In genomic region chr11:68038226-68038717, GRCh38 we compare ENCODE assay signal across 8 cellular contexts. TPM values are rescaled to one million over a fixed set of nuclear protein-coding genes. Genes with fewer than 3 reads are reported as not detected.
DNase-seq lines count a peak whose midpoint lies in the region; FAIRE-seq and TF ChIP-seq lines count a peak whose summit lies in the region.

No MANE protein-coding gene starts in this region.

- peak overlapping the region; percentile 95 for H3K4me3 Mint-ChIP-seq in T-helper 2 cell treated with Interferon-gamma antibody and Interleukin-4, amounts not matched to agents 5 μg/mL and 100 μg/mL, for 36 hours
- peak overlapping the region; percentile 91 for H3K4me3 Mint-ChIP-seq in activated naive CD8-positive, alpha-beta T cell treated with anti-CD3 and anti-CD28 coated beads for 36 hours

- intact Hi-C loops in testis (cut with DNase I; ENCODE audit: low total_unique reads) = no loop called here

- H3K27me3 ChIP-seq in testis = no peaks in the 10 kb centered on the region

- peaks cover 14% of the 10 kb centered on the region for H3K4me1 Mint-ChIP-seq in T-helper 2 cell treated with Interferon-gamma antibody and Interleukin-4, amounts not matched to agents 5 μg/mL and 100 μg/mL, for 36 hours (ENCODE audit: low read depth)
- H3K4me1 Mint-ChIP-seq in activated naive CD8-positive, alpha-beta T cell treated with anti-CD3 and anti-CD28 coated beads for 36 hours = peaks cover 21% of the 10 kb centered on the region

- no peaks in the 10 kb centered on the region for H3K9me3 ChIP-seq in testis

- no peak for TF ChIP-seq POLR2A in testis (IDR thresholded peaks at IDR 0.05)

- no peak for TF ChIP-seq CTCF in testis (IDR thresholded peaks at IDR 0.05)

- no peak for FAIRE-seq in HTR-8/SVneo (lab: Jason Lieb, UNC)

- H3K27me3 Mint-ChIP-seq in T-helper 2 cell treated with Interferon-gamma antibody and Interleukin-4, amounts not matched to agents 5 μg/mL and 100 μg/mL, for 36 hours (ENCODE audit: low read depth) = no peaks in the 10 kb centered on the region
- H3K27me3 Mint-ChIP-seq in activated naive CD8-positive, alpha-beta T cell treated with anti-CD3 and anti-CD28 coated beads for 36 hours = no peaks in the 10 kb centered on the region

- peak overlapping the region; percentile 76 to 87 for H3K27ac ChIP-seq in testis

- H3K4me3 ChIP-seq in testis = peak overlapping the region; percentile 58 to 67

- no peaks in the 10 kb centered on the region for H3K36me3 ChIP-seq in testis (ENCODE audit: low read depth, missing control alignments)

- peaks cover 24% of the 10 kb centered on the region for H3K4me1 ChIP-seq in testis

- peak overlapping the region; percentile 15 for H3K27ac Mint-ChIP-seq in T-helper 2 cell treated with Interferon-gamma antibody and Interleukin-4, amounts not matched to agents 5 μg/mL and 100 μg/mL, for 36 hours
- H3K27ac Mint-ChIP-seq in activated naive CD8-positive, alpha-beta T cell treated with anti-CD3 and anti-CD28 coated beads for 36 hours = peak overlapping the region; percentile 20

- H3K9me3 Mint-ChIP-seq in T-helper 2 cell treated with Interferon-gamma antibody and Interleukin-4, amounts not matched to agents 5 μg/mL and 100 μg/mL, for 36 hours = no peaks in the 10 kb centered on the region
- no peaks in the 10 kb centered on the region for H3K9me3 Mint-ChIP-seq in activated naive CD8-positive, alpha-beta T cell treated with anti-CD3 and anti-CD28 coated beads for 36 hours

- 25 to 26% methylated on average over 8 to 13 of the region's 13 CpGs for WGBS in testis, 2 donors

- peaks cover 18% of the 10 kb centered on the region for H3K36me3 Mint-ChIP-seq in T-helper 2 cell treated with Interferon-gamma antibody and Interleukin-4, amounts not matched to agents 5 μg/mL and 100 μg/mL, for 36 hours (ENCODE audit: low read depth)
- peaks cover 4% of the 10 kb centered on the region for H3K36me3 Mint-ChIP-seq in activated naive CD8-positive, alpha-beta T cell treated with anti-CD3 and anti-CD28 coated beads for 36 hours

- DNase-seq in T-helper 2 cell treated with Interferon-gamma antibody and Interleukin-4, amounts not matched to agents 5 μg/mL and 100 μg/mL, for 36 hours (ENCODE audit: low spot score) = no peak
- DNase-seq in T-helper 2 cell = no peak
- no peak for DNase-seq in activated naive CD8-positive, alpha-beta T cell treated with anti-CD3 and anti-CD28 coated beads for 36 hours
- peak; percentile 18 for DNase-seq in iPS-NIHi7 (ENCODE audit: extremely low spot score)
- DNase-seq in testis = no peak
- no peak for DNase-seq in NCI-H2227 (lab: John Stamatoyannopoulos, UW; ENCODE audit: unreplicated experiment)
- DNase-seq in HK-2 (ENCODE audit: unreplicated experiment) = no peak
- no peak for DNase-seq in HTR-8/SVneo (ENCODE audit: insufficient read length, low spot score)

RNA-seq across cellular contexts. Expression of gene TCIRG1, which starts 0.6 kb away (rescaled TPM):
- 100 to 1,000 TPM; 108 to 113 TPM for total RNA-seq in activated naive CD8-positive, alpha-beta T cell treated with anti-CD3 and anti-CD28 coated beads for 36 hours
- total RNA-seq in testis = 10 to 100 TPM; 52.8 to 53.6 TPM
- polyA plus RNA-seq in testis (ENCODE audit: insufficient read depth, low read depth, low replicate concordance) = 22.2 TPM

RNA-seq across cellular contexts. Expression of gene NDUFS8, which starts 7.8 kb away (rescaled TPM):
- 100 to 1,000 TPM; 109 to 126 TPM for total RNA-seq in activated naive CD8-positive, alpha-beta T cell treated with anti-CD3 and anti-CD28 coated beads for 36 hours
- total RNA-seq in testis = 100 to 1,000 TPM; 184 to 196 TPM
- polyA plus RNA-seq in testis (ENCODE audit: insufficient read depth, low read depth, low replicate concordance) = 149 TPM

RNA-seq across cellular contexts. Expression of gene ALDH3B1, which starts 28.1 kb away (rescaled TPM):
- total RNA-seq in activated naive CD8-positive, alpha-beta T cell treated with anti-CD3 and anti-CD28 coated beads for 36 hours = not detected
- 1 to 10 TPM; 4.4 to 5.3 TPM for total RNA-seq in testis
- 8.1 TPM for polyA plus RNA-seq in testis (ENCODE audit: insufficient read depth, low read depth, low replicate concordance)

RNA-seq across cellular contexts. Expression of gene UNC93B1, which starts 34.4 kb away (rescaled TPM):
- total RNA-seq in activated naive CD8-positive, alpha-beta T cell treated with anti-CD3 and anti-CD28 coated beads for 36 hours = 10 to 100 TPM; 11.6 to 13.1 TPM
- 10 to 100 TPM in 1 of 2 donors, 1 to 10 TPM in 1; 5.3 to 12.3 TPM for total RNA-seq in testis
- polyA plus RNA-seq in testis (ENCODE audit: insufficient read depth, low read depth, low replicate concordance) = 7.9 TPM

Comparison
In these comparisons a context has a peak if more than half of its experiments do, and no peak if none do; other contexts are left out.
1. RNA of gene ALDH3B1, which starts 28.1 kb away (total RNA-seq): 4.4 to 5.3 TPM in testis; not detected in activated naive CD8-positive, alpha-beta T cell treated with anti-CD3 and anti-CD28 coated beads for 36 hours; every median in the first group is over 4 times any median in the second.